Comparison of ENCODE assay signal across 5 cellular contexts in the genomic region with DNA sequence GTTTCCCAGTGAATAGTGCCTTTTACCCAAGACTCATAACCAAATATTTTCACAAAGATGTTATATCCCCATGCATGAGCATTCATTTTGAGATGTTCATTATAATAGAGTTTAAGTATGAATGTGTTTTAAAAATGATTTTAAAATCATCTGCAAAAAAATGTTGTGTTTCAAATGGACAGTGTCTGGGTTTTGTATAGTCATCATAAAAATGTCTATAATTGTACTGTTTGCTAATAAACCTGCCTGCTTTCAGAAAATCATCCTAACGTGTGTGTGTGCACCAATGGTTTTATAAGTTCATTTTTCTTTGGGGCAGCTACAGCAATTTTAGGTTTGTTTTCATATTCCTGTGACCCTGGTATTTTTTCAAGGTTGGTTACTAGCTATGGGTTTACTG.
"Had no signal": no experiment of that assay in that cellular context is flagged by ENCODE, and none has a peak within 500 bp of the region (broad histone marks: within the 10 kb centered on the region; RNA-seq: fewer than 3 reads in every experiment).

No MANE protein-coding gene starts in this region.

- H3K27ac ChIP-seq: HL-60 had no signal

- H3K4me3 ChIP-seq: K562 had no signal

- ATAC-seq: K562 had no signal

- DNase-seq: KBM-7, KG1 had no signal

- FAIRE-seq: HTR-8/SVneo, K562 had no signal
